Comparison of ENCODE assay signal across 8 cellular contexts in genomic region chr19:37218592-37218935, GRCh38. TPM values are rescaled to one million over a fixed set of nuclear protein-coding genes. Genes with fewer than 3 reads are reported as not detected.
DNase-seq lines count a peak whose midpoint lies in the region; ATAC-seq and TF ChIP-seq lines count a peak whose summit lies in the region.

No MANE protein-coding gene starts in this region.

- CTCF ChIA-PET in CD8-positive, alpha-beta memory T cell (lab: Charles Lee), result interaction anchor here (1.0 kb wide), 1 partner anchor 12 kb away, joined by 3 read pairs; no protein-coding TSS in a partner anchor

- no peaks in the 10 kb centered on the region for H3K9me3 ChIP-seq in CD8-positive, alpha-beta memory T cell (ENCODE audit: low read length)
- H3K9me3 ChIP-seq in MM.1S (replicated peaks; ENCODE audit: insufficient read depth, low read length) (no peaks in the 10 kb centered on the region), colonic mucosa (no peaks in the 10 kb centered on the region), mucosa of descending colon (peaks cover 16% of the 10 kb centered on the region), aorta (ENCODE audit: control insufficient read depth, low read length) (no peaks in the 10 kb centered on the region)

- intact Hi-C loops in colonic mucosa (cut with DNase I) (no loop called here), mucosa of descending colon (cut with DNase I, micrococcal nuclease) (no loop called here), aorta (cut with DNase I) (loop anchor here (5.0 to 10.0 kb wide), 2 partner anchors 116 to 246 kb away; a partner anchor contains a TSS)

- H3K4me3 Mint-ChIP-seq in CD8-positive, alpha-beta memory T cell, result peak overlapping the region; percentile 85 to 99 (median 95)

- peaks cover 15% of the 10 kb centered on the region for H3K4me1 ChIP-seq in CD8-positive, alpha-beta memory T cell (ENCODE audit: insufficient read depth, low read length)
- no peaks in the 10 kb centered on the region for H3K4me1 ChIP-seq in MM.1S (ENCODE audit: low read length)
- no peaks in the 10 kb centered on the region for H3K4me1 ChIP-seq in colonic mucosa
- H3K4me1 ChIP-seq in mucosa of descending colon (ENCODE audit: low read depth), result peaks cover 8% of the 10 kb centered on the region
- H3K4me1 ChIP-seq in aorta (ENCODE audit: control insufficient read depth in 1 of 2, insufficient read depth in 2 of 2, low read length in 2 of 2), result no peaks in the 10 kb centered on the region

- H3K27me3 ChIP-seq in CD8-positive, alpha-beta memory T cell (ENCODE audit: insufficient read depth, low read length, poor library complexity, severe bottlenecking), result no peaks in the 10 kb centered on the region
- no peaks in the 10 kb centered on the region for H3K27me3 ChIP-seq in MM.1S (replicated peaks; ENCODE audit: insufficient read depth, low read length)
- no peaks in the 10 kb centered on the region for H3K27me3 ChIP-seq in colonic mucosa
- no peaks in the 10 kb centered on the region for H3K27me3 ChIP-seq in aorta (ENCODE audit: control insufficient read depth in 1 of 2, insufficient read depth in 2 of 2, low read length in 1 of 2)

- peak overlapping the region; percentile 70; the same call in 1 of the 2 replicates for H3K9ac ChIP-seq in MM.1S (ENCODE audit: low read length)
- H3K9ac ChIP-seq in colonic mucosa (ENCODE audit: low read depth in 2 of 2, low read length in 2 of 2), result peak overlapping the region; percentile 81 to 94

- DNase-seq in CD8-positive, alpha-beta memory T cell, result no peak
- DNase-seq in MM.1S (no peak), colonic mucosa (no peak), mucosa of descending colon (peak in 1 of 3 donors; percentile 9), aorta (no peak), NCI-H2171 (lab: John Stamatoyannopoulos, UW) (no peak), SK-N-DZ (ENCODE audit: low spot score) (no peak), cerebellum (ENCODE audit: low spot score) (no peak)

- H3K27me3 Mint-ChIP-seq in CD8-positive, alpha-beta memory T cell, result no peaks in the 10 kb centered on the region

- peak overlapping the region; percentile 89 for H3K27ac ChIP-seq in CD8-positive, alpha-beta memory T cell (ENCODE audit: low read depth, low read length)
- no peak overlapping the region for H3K27ac ChIP-seq in MM.1S (ENCODE audit: low read length)
- H3K27ac ChIP-seq in colonic mucosa, result peak overlapping the region; percentile 91
- H3K27ac ChIP-seq in aorta (ENCODE audit: low read depth in 1 of 2, low read length in 2 of 2), result peak overlapping the region in 1 of 2 donors; percentile 76

- peak overlapping the region; percentile 84 to 99 (median 96) for H3K27ac Mint-ChIP-seq in CD8-positive, alpha-beta memory T cell

- H3K9me3 Mint-ChIP-seq in CD8-positive, alpha-beta memory T cell, result peaks cover 0 to 7% (median 0%) of the 10 kb centered on the region in 5 donors

- 0 out of 2 replicates have a peak, but pooled peaks cover 5% of the 10 kb centered on the region for H3K79me2 ChIP-seq in MM.1S (ENCODE audit: low read length)

- ATAC-seq in mucosa of descending colon, result peak; percentile 4
- ATAC-seq in aorta (ENCODE audit: low FRiP score), result peak; percentile 6

- H3K36me3 ChIP-seq in CD8-positive, alpha-beta memory T cell (ENCODE audit: insufficient read depth, low read length), result peaks cover 16% of the 10 kb centered on the region
- 0 out of 2 replicates have a peak, but pooled peaks cover 3% of the 10 kb centered on the region for H3K36me3 ChIP-seq in MM.1S (replicated peaks; ENCODE audit: insufficient read depth, low read length)
- no peaks in the 10 kb centered on the region for H3K36me3 ChIP-seq in colonic mucosa
- no peaks in the 10 kb centered on the region for H3K36me3 ChIP-seq in mucosa of descending colon (ENCODE audit: low read depth)
- no peaks in the 10 kb centered on the region for H3K36me3 ChIP-seq in aorta (ENCODE audit: control insufficient read depth in 1 of 2, insufficient read depth in 2 of 2, low read length in 1 of 2)

- POLR2A ChIA-PET in CD8-positive, alpha-beta memory T cell (lab: Charles Lee), result no interaction called here

- H3K9me2 ChIP-seq in MM.1S (replicated peaks; ENCODE audit: insufficient read depth, low read length), result no peaks in the 10 kb centered on the region

- WGBS in aorta, 2 donors, result 13 to 14% methylated on average over 6 of the region's 6 CpGs

- no peak for TF ChIP-seq CTCF in MM.1S (IDR thresholded peaks at IDR 0.05; ENCODE audit: low read length)
- TF ChIP-seq CTCF in colonic mucosa (IDR thresholded peaks at IDR 0.05), result no peak
- TF ChIP-seq CTCF in mucosa of descending colon (IDR thresholded peaks at IDR 0.05), result no peak

- H3K4me1 Mint-ChIP-seq in CD8-positive, alpha-beta memory T cell, result peaks cover 37 to 46% (median 43%) of the 10 kb centered on the region in 3 donors

- H3K4me2 ChIP-seq in MM.1S (ENCODE audit: low read depth, low read length), result peak overlapping the region; percentile 55

- H3K4me3 ChIP-seq in CD8-positive, alpha-beta memory T cell (ENCODE audit: low read length), result peak overlapping the region; percentile 98
- H3K4me3 ChIP-seq in MM.1S (ENCODE audit: low read length), result peak overlapping the region; percentile 86
- H3K4me3 ChIP-seq in colonic mucosa, result peak overlapping the region; percentile 88
- H3K4me3 ChIP-seq in mucosa of descending colon, result peak overlapping the region; percentile 56
- H3K4me3 ChIP-seq in aorta (ENCODE audit: low read length in 2 of 2), result peak overlapping the region; percentile 52 to 88

- H4K20me1 ChIP-seq in MM.1S (ENCODE audit: insufficient read depth, low read length), result no peaks in the 10 kb centered on the region

- H2AFZ ChIP-seq in MM.1S (ENCODE audit: low read length), result peak overlapping the region; percentile 86

- no peaks in the 10 kb centered on the region for H3F3A ChIP-seq in MM.1S (ENCODE audit: insufficient read depth, low read length)

- H3K36me3 Mint-ChIP-seq in CD8-positive, alpha-beta memory T cell, result peaks cover 10 to 40% (median 26%) of the 10 kb centered on the region in 3 donors

RNA-seq across cellular contexts. Expression of gene ZNF383, which starts 0.6 kb away (rescaled TPM):
- total RNA-seq in CD8-positive, alpha-beta memory T cell, result 1 to 10 TPM; 9.6 to 9.7 TPM
- 11.9 TPM for polyA plus RNA-seq in CD8-positive, alpha-beta memory T cell
- total RNA-seq in colonic mucosa, result 1 to 10 TPM; 5.9 to 7.5 TPM
- 10 to 100 TPM in 1 of 3 donors, 1 to 10 TPM in 2; 4.9 to 16.0 (median 9.5) TPM for total RNA-seq in mucosa of descending colon
- total RNA-seq in aorta, result 10 to 100 TPM in 1 of 2 donors, 1 to 10 TPM in 1; 10.0 to 16.1 TPM
- polyA plus RNA-seq in aorta, result 10 to 100 TPM in 1 of 2 donors, 1 to 10 TPM in 1; 7.0 to 10.8 TPM
- 3.2 and 3.8 TPM in 2 replicates for polyA plus RNA-seq in SK-N-DZ (2014; cell fraction: cytosol; rRNA removed)
- polyA plus RNA-seq in SK-N-DZ (2014; cell fraction: nucleus; rRNA removed), result 4.8 TPM in 2 replicates
- total RNA-seq in cerebellum, result 12.0 TPM

RNA-seq across cellular contexts. Expression of gene ZNF585B, which starts 8.2 kb away (rescaled TPM):
- 10 to 100 TPM; 12.9 to 14.6 TPM for total RNA-seq in CD8-positive, alpha-beta memory T cell
- 10.7 TPM for polyA plus RNA-seq in CD8-positive, alpha-beta memory T cell
- total RNA-seq in colonic mucosa, result 10 to 100 TPM; 10.7 to 15.3 TPM
- total RNA-seq in mucosa of descending colon, result 10 to 100 TPM; 10.5 to 29.3 (median 21.8) TPM
- 10 to 100 TPM; 14.5 to 21.6 TPM for total RNA-seq in aorta
- polyA plus RNA-seq in aorta, result 1 to 10 TPM; 2.9 to 7.3 TPM
- polyA plus RNA-seq in SK-N-DZ (2014; cell fraction: cytosol; rRNA removed), result 8.6 and 10.1 TPM in 2 replicates
- polyA plus RNA-seq in SK-N-DZ (2014; cell fraction: nucleus; rRNA removed), result 6.2 and 10.7 TPM in 2 replicates
- 27.5 TPM for total RNA-seq in cerebellum

RNA-seq across cellular contexts. Expression of gene ZNF585A, which starts 46.1 kb away (rescaled TPM):
- 10 to 100 TPM in 1 of 2 experiments, 1 to 10 TPM in 1; 9.5 to 10.9 TPM for total RNA-seq in CD8-positive, alpha-beta memory T cell
- polyA plus RNA-seq in CD8-positive, alpha-beta memory T cell, result 52.7 TPM
- total RNA-seq in colonic mucosa (10 to 100 TPM in 1 of 2 donors, 1 to 10 TPM in 1; 8.4 to 10.2 TPM), mucosa of descending colon (10 to 100 TPM in 2 of 3 donors, 1 to 10 TPM in 1; 5.1 to 15.4 (median 10.1) TPM), aorta (10 to 100 TPM in 1 of 2 donors, 1 to 10 TPM in 1; 8.6 to 15.1 TPM), cerebellum (15.2 TPM)
- 10 to 100 TPM; 14.5 to 17.7 TPM for polyA plus RNA-seq in aorta
- polyA plus RNA-seq in SK-N-DZ (2014; cell fraction: cytosol; rRNA removed), result 8.5 and 11.7 TPM in 2 replicates
- 11.9 and 18.7 TPM in 2 replicates for polyA plus RNA-seq in SK-N-DZ (2014; cell fraction: nucleus; rRNA removed)

Comparison
In these comparisons a context has a peak if more than half of its experiments do, and no peak if none do; other contexts are left out.
1. intact Hi-C loops: an anchor here in aorta (5.0 to 10.0 kb wide); none called in colonic mucosa and mucosa of descending colon.